ENCODE assay signal across 8 cellular contexts in genomic region chr1:150567341-150567716, GRCh38. TPM values are rescaled to one million over a fixed set of nuclear protein-coding genes. Genes with fewer than 3 reads are reported as not detected.
DNase-seq lines count a peak whose midpoint lies in the region; ATAC-seq and TF ChIP-seq lines count a peak whose summit lies in the region.

No MANE protein-coding gene starts in this region.

- H3K9me3 ChIP-seq in neuron (ENCODE audit: low read length), result no peaks in the 10 kb centered on the region

- H3K36me3 Mint-ChIP-seq in endothelial cell (ENCODE audit: low read depth, unreplicated experiment), result peaks cover 12% of the 10 kb centered on the region

- DNase-seq in GM12865 (ENCODE audit: low read depth) (peak; percentile 96), endothelial cell (ENCODE audit: low spot score) (no peak), ureter (ENCODE audit: low spot score) (no peak), DMS153 (lab: John Stamatoyannopoulos, UW) (no peak), retina (no peak)
- DNase-seq in activated CD4-positive, alpha-beta T cell treated with anti-CD3 and anti-CD28 coated beads for 4 hours, result peak; percentile 52 to 55

- no peaks in the 10 kb centered on the region for H3K9me3 Mint-ChIP-seq in endothelial cell (ENCODE audit: unreplicated experiment)

- H3K27ac Mint-ChIP-seq in endothelial cell (ENCODE audit: unreplicated experiment), result peak overlapping the region; percentile 98

- H2AFZ ChIP-seq in neuron (ENCODE audit: low read depth, low read length), result no peak overlapping the region

- peak overlapping the region; percentile 65 for H3K4me3 Mint-ChIP-seq in endothelial cell (ENCODE audit: unreplicated experiment)

- H3K27me3 Mint-ChIP-seq in endothelial cell (ENCODE audit: unreplicated experiment), result peaks cover 17% of the 10 kb centered on the region

- H3K4me3 ChIP-seq in GM12865 (ENCODE audit: low read depth, low read length) (peak overlapping the region; percentile 26), neuron (ENCODE audit: low read length) (peak overlapping the region; percentile 22)

- H3K4me1 Mint-ChIP-seq in endothelial cell (ENCODE audit: unreplicated experiment), result peaks cover 57% of the 10 kb centered on the region

- no peaks in the 10 kb centered on the region for H3K27me3 ChIP-seq in neuron (ENCODE audit: insufficient read depth, low read length)

- peaks cover 56% of the 10 kb centered on the region for H3K4me1 ChIP-seq in neuron (ENCODE audit: insufficient read depth, low read length)

- H3K36me3 ChIP-seq in neuron (ENCODE audit: insufficient read depth, low read length), result peaks cover 4% of the 10 kb centered on the region

- peak; percentile 25 for ATAC-seq in HG03108 (IDR thresholded peaks at IDR 0.05; ENCODE audit: unreplicated experiment)

- TF ChIP-seq CTCF in GM12865 (IDR thresholded peaks at IDR 0.05; ENCODE audit: insufficient read depth, low read depth, low read length, missing control alignments) (no peak), endothelial cell (IDR thresholded peaks at IDR 0.05; ENCODE audit: unreplicated experiment) (no peak)

RNA-seq across cellular contexts. Expression of gene MCL1, which starts 12.1 kb away (rescaled TPM):
- total RNA-seq in endothelial cell (ENCODE audit: unreplicated experiment), result 193 TPM
- 159 TPM for total RNA-seq in ureter

RNA-seq across cellular contexts. Expression of gene ADAMTSL4, which starts 18.1 kb away (rescaled TPM):
- total RNA-seq in endothelial cell (ENCODE audit: unreplicated experiment), result 0.36 TPM
- total RNA-seq in ureter, result 48.2 TPM

RNA-seq across cellular contexts. Expression of gene FALEC, which starts 51.8 kb away (rescaled TPM):
- 1.2 TPM for total RNA-seq in endothelial cell (ENCODE audit: unreplicated experiment)
- not detected for total RNA-seq in ureter

RNA-seq across cellular contexts. Expression of gene ECM1, which starts 59.4 kb away (rescaled TPM):
- total RNA-seq in endothelial cell (ENCODE audit: unreplicated experiment) (637 TPM), ureter (10.8 TPM)

Comparison
In these comparisons a context has a peak if more than half of its experiments do, and no peak if none do; other contexts are left out.
1. DNase-seq: peak in GM12865 (single experiment) and activated CD4-positive, alpha-beta T cell treated with anti-CD3 and anti-CD28 coated beads for 4 hours (2 of 2); none in endothelial cell (single experiment), ureter (single experiment), DMS153 (single experiment) and retina (single experiment).
2. RNA of gene ADAMTSL4, which starts 18.1 kb away (total RNA-seq): 48.2 TPM in ureter (single experiment); 0.36 TPM in endothelial cell (single experiment); every median in the first group is over 10 times any median in the second.